ENCODE assay signal across 11 cellular contexts in genomic region chr2:10584843-10585475, GRCh38.
DNase-seq lines count a peak whose midpoint lies in the region; ATAC-seq and TF ChIP-seq lines count a peak whose summit lies in the region.
"Had no signal": no experiment of that assay in that cellular context is flagged by ENCODE, and none has a peak within 500 bp of the region (broad histone marks: within the 10 kb centered on the region; RNA-seq: fewer than 3 reads in every experiment).

No MANE protein-coding gene starts in this region.

- DNase-seq in Ammon's horn (ENCODE audit: low spot score) (peak; percentile 41), M059J (ENCODE audit: low read depth) (peak; percentile 99), dermis blood vessel endothelial cell (peak; percentile 48), mucosa of descending colon (no peak), putamen (ENCODE audit: low spot score) (no peak), SKM-1 (lab: John Stamatoyannopoulos, UW; ENCODE audit: unreplicated experiment) (no peak), sigmoid colon (no peak)
- DNase-seq: activated naive CD4-positive, alpha-beta T cell treated with anti-CD3 and anti-CD28 coated beads, Interleukin-2, amount 10 ng/mL, durations not matched to agents 7 days and 5 days; NCI-H1694; stomach had no signal

- peaks cover 10% of the 10 kb centered on the region for H3K4me1 ChIP-seq in mucosa of descending colon (ENCODE audit: low read depth)
- no peaks in the 10 kb centered on the region for H3K4me1 ChIP-seq in sigmoid colon

- intact Hi-C loops in mucosa of descending colon (cut with DNase I, micrococcal nuclease) (no loop called here), sigmoid colon (cut with DNase I) (no loop called here)

- TF ChIP-seq EP300 in sigmoid colon (IDR thresholded peaks at IDR 0.05) = no peak

- no peak for TF ChIP-seq POLR2A in sigmoid colon (IDR thresholded peaks at IDR 0.05)

- H3K27ac ChIP-seq in sigmoid colon = no peak overlapping the region

- H3K36me3 ChIP-seq in mucosa of descending colon (ENCODE audit: low read depth) = no peaks in the 10 kb centered on the region
- peaks cover 10 to 68% (median 19%) of the 10 kb centered on the region in 4 donors for H3K36me3 ChIP-seq in sigmoid colon

- 37 to 67% methylated on average over 4 of the region's 4 CpGs for whole genome bisulfite sequencing in sigmoid colon, 2 donors

- TF ChIP-seq CTCF in mucosa of descending colon (IDR thresholded peaks at IDR 0.05) (no peak), sigmoid colon (IDR thresholded peaks at IDR 0.05) (no peak)

- ATAC-seq in mucosa of descending colon = peak; percentile 90
- ATAC-seq in GM18858 (IDR thresholded peaks at IDR 0.05; ENCODE audit: unreplicated experiment) = no peak

- H3K9me3 ChIP-seq in mucosa of descending colon (no peaks in the 10 kb centered on the region), sigmoid colon (no peaks in the 10 kb centered on the region)
- H3K9me3 ChIP-seq: stomach had no signal

- H3K4me3 ChIP-seq in mucosa of descending colon (no peak overlapping the region), sigmoid colon (no peak overlapping the region)
- H3K4me3 ChIP-seq: stomach had no signal

- no peaks in the 10 kb centered on the region for H3K27me3 ChIP-seq in sigmoid colon
- H3K27me3 ChIP-seq: stomach had no signal

Comparison
In these comparisons a context has a peak if more than half of its experiments do, and no peak if none do; other contexts are left out.
1. DNase-seq: peak in Ammon's horn (single experiment), M059J (single experiment) and dermis blood vessel endothelial cell (single experiment); none in mucosa of descending colon (0 of 3), putamen (single experiment), SKM-1 (single experiment) and sigmoid colon (single experiment).